Comparison of ENCODE assay signal across 12 cellular contexts in the genomic region with DNA sequence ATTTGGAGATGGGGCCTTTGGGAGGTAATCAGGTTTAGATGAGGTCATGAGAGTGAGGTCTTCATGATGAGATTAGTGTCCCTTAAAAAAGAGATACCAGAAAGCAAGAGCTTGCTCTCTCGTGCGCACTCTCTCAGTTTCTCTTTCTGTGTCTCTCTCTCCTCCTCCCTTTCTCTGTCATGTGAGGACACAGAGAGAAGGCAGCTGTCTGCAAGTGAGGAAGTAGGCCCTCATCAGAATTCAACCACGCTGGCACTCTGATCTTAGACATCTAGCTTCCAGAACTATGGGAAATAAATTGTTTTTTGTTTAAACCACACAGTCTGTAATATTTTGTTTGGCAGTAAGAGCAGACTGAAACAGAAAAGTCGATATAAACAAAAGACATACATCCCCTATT.
DNase-seq lines count a peak whose midpoint lies in the region; ATAC-seq and TF ChIP-seq lines count a peak whose summit lies in the region.
"Had no signal": no experiment of that assay in that cellular context is flagged by ENCODE, and none has a peak within 500 bp of the region (broad histone marks: within the 10 kb centered on the region; RNA-seq: fewer than 3 reads in every experiment).

No MANE protein-coding gene starts in this region.

- no peaks in the 10 kb centered on the region for H3K36me3 ChIP-seq in WERI-Rb-1

- no peaks in the 10 kb centered on the region for H3K9me3 ChIP-seq in WERI-Rb-1 (ENCODE audit: severe bottlenecking)

- no peaks in the 10 kb centered on the region for H3K36me3 Mint-ChIP-seq in activated T-cell treated with anti-CD3 and anti-CD28 coated beads, Interleukin-2, amount 50 U/mL, for 24 hours (ENCODE audit: low read depth)
- H3K36me3 Mint-ChIP-seq: activated naive CD8-positive, alpha-beta T cell treated with anti-CD3 and anti-CD28 coated beads for 36 hours had no signal

- no peak overlapping the region for H3K4me3 Mint-ChIP-seq in activated T-cell treated with anti-CD3 and anti-CD28 coated beads, Interleukin-2, amount 50 U/mL, for 24 hours
- H3K4me3 Mint-ChIP-seq: activated naive CD8-positive, alpha-beta T cell treated with anti-CD3 and anti-CD28 coated beads for 36 hours; stimulated activated naive CD8-positive, alpha-beta T cell treated with anti-CD3 and anti-CD28 coated beads, Interleukin-15, Interleukin-2, amounts not matched to agents 100 ng/mL and 50 ng/mL, for 24 hours had no signal

- H3K27me3 ChIP-seq in WERI-Rb-1 (ENCODE audit: insufficient read depth, low read depth, severe bottlenecking), result no peaks in the 10 kb centered on the region
- H3K27me3 ChIP-seq: hepatocyte had no signal

- H3K27me3 Mint-ChIP-seq in activated T-cell treated with anti-CD3 and anti-CD28 coated beads, Interleukin-2, amount 50 U/mL, for 24 hours, result no peaks in the 10 kb centered on the region
- H3K27me3 Mint-ChIP-seq: activated naive CD8-positive, alpha-beta T cell treated with anti-CD3 and anti-CD28 coated beads for 36 hours; stimulated activated naive CD8-positive, alpha-beta T cell treated with anti-CD3 and anti-CD28 coated beads, Interleukin-15, Interleukin-2, amounts not matched to agents 100 ng/mL and 50 ng/mL, for 24 hours had no signal

- TF ChIP-seq CTCF in WERI-Rb-1 (IDR thresholded peaks at IDR 0.05; ENCODE audit: low read depth, low read length), result no peak

- H3K4me3 ChIP-seq in WERI-Rb-1 (ENCODE audit: low read depth, low read length), result no peak overlapping the region
- H3K4me3 ChIP-seq: hepatocyte had no signal

- no peak for TF ChIP-seq POLR2A in GM18505 (IDR thresholded peaks at IDR 0.05; ENCODE audit: borderline replicate concordance, extremely low read depth, insufficient read depth, insufficient read length)

- no peak overlapping the region for H3K27ac ChIP-seq in WERI-Rb-1
- H3K27ac ChIP-seq: hepatocyte had no signal

- H3K4me1 Mint-ChIP-seq in activated T-cell treated with anti-CD3 and anti-CD28 coated beads, Interleukin-2, amount 50 U/mL, for 24 hours (ENCODE audit: low read depth), result no peaks in the 10 kb centered on the region
- H3K4me1 Mint-ChIP-seq: activated naive CD8-positive, alpha-beta T cell treated with anti-CD3 and anti-CD28 coated beads for 36 hours had no signal

- DNase-seq in fibroblast of gingiva (ENCODE audit: low read depth) (peak; percentile 36), WERI-Rb-1 (no peak), LoVo (ENCODE audit: low spot score) (no peak)
- DNase-seq in activated T-cell treated with anti-CD3 and anti-CD28 coated beads, Interleukin-2, amount 50 U/mL, for 24 hours, result no peak
- no peak for DNase-seq in stimulated activated CD8-positive, alpha-beta memory T cell treated with anti-CD3 and anti-CD28 coated beads, Interleukin-4, amount 100 ng/mL, for 48 hours
- DNase-seq: activated naive CD8-positive, alpha-beta T cell treated with anti-CD3 and anti-CD28 coated beads for 36 hours; DMS153 had no signal

- ATAC-seq in GM18505 (IDR thresholded peaks at IDR 0.05; ENCODE audit: unreplicated experiment), result peak; percentile 98
- peak; percentile 99 for ATAC-seq in GM21528 (IDR thresholded peaks at IDR 0.05; ENCODE audit: low FRiP score, unreplicated experiment)
- peak; percentile 93 for ATAC-seq in HG03378 (IDR thresholded peaks at IDR 0.05; ENCODE audit: unreplicated experiment)

- no peaks in the 10 kb centered on the region for H3K9me3 Mint-ChIP-seq in activated T-cell treated with anti-CD3 and anti-CD28 coated beads, Interleukin-2, amount 50 U/mL, for 24 hours
- H3K9me3 Mint-ChIP-seq: activated naive CD8-positive, alpha-beta T cell treated with anti-CD3 and anti-CD28 coated beads for 36 hours; stimulated activated naive CD8-positive, alpha-beta T cell treated with anti-CD3 and anti-CD28 coated beads, Interleukin-15, Interleukin-2, amounts not matched to agents 100 ng/mL and 50 ng/mL, for 24 hours had no signal

- no peak overlapping the region for H3K27ac Mint-ChIP-seq in activated T-cell treated with anti-CD3 and anti-CD28 coated beads, Interleukin-2, amount 50 U/mL, for 24 hours
- H3K27ac Mint-ChIP-seq: activated naive CD8-positive, alpha-beta T cell treated with anti-CD3 and anti-CD28 coated beads for 36 hours; stimulated activated naive CD8-positive, alpha-beta T cell treated with anti-CD3 and anti-CD28 coated beads, Interleukin-15, Interleukin-2, amounts not matched to agents 100 ng/mL and 50 ng/mL, for 24 hours had no signal
